32 cellular contexts compared by ENCODE assay signal in the genomic region with DNA sequence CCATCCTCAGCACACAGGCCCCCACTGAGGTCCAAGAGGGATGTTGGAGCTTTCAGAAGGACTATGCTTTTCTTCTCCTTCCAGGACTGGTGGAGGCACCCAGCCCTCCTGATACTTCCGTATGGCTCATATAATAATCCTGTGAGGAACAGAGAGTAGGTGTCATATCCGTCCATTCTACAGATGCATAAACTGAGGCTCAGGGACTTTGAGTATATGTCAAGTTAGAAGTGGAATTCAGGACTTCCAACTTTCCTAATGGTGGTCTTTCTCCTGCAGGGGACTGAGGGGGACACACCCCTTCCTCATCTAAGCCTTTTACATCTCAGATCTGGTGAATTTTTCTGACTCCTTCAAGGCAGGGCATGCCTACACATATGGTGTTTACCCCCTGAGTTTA.
"Had no signal": no experiment of that assay in that cellular context is flagged by ENCODE, and none has a peak within 500 bp of the region (broad histone marks: within the 10 kb centered on the region; RNA-seq: fewer than 3 reads in every experiment).

No MANE protein-coding gene starts in this region.

- H3K9me3 ChIP-seq: adrenal gland, ascending aorta, body of pancreas, breast epithelium had no signal

- H3K4me3 ChIP-seq: adrenal gland, ascending aorta, body of pancreas, breast epithelium, cardiac muscle cell had no signal

- H3K27ac ChIP-seq: adrenal gland, ascending aorta, body of pancreas, brain microvascular endothelial cell, breast epithelium, cardiac muscle cell had no signal

- ATAC-seq: activated naive CD4-positive, alpha-beta T cell treated with anti-CD3 and anti-CD28 coated beads, Interleukin-2, amount 50 U/mL, for 72 hours; activated naive CD8-positive, alpha-beta T cell treated with anti-CD3 and anti-CD28 coated beads, Interleukin-2, amount 50 U/mL, for 24 hours; activated T-cell treated with anti-CD3 and anti-CD28 coated beads, Interleukin-2, amount 50 U/mL, for 4 hours; activated T-cell treated with anti-CD3 and anti-CD28 coated beads, Interleukin-2, amount 50 U/mL, for 72 hours; activated T-helper 17 cell treated with anti-CD3 and anti-CD28 coated beads, Interleukin-2, amount 50 U/mL, for 72 hours; body of pancreas had no signal

- FAIRE-seq: astrocyte, bronchial epithelial cell had no signal

- H3K27me3 ChIP-seq: adrenal gland, ascending aorta, body of pancreas, breast epithelium, cardiac muscle cell had no signal

- DNase-seq: activated effector memory CD4-positive, alpha-beta T cell treated with anti-CD3 and anti-CD28 coated beads, Interleukin-2, amount 50 U/mL, for 16 hours; activated effector memory CD4-positive, alpha-beta T cell treated with Interleukin-2 at 50 U/mL for 16 hours; activated gamma-delta T cell; activated gamma-delta T cell treated with Interleukin-2 at 50 U/mL for 16 hours; activated naive CD4-positive, alpha-beta T cell; activated naive CD4-positive, alpha-beta T cell treated with anti-CD3 and anti-CD28 coated beads for 36 hours; activated naive CD4-positive, alpha-beta T cell treated with anti-CD3 and anti-CD28 coated beads, Interleukin-2, amount 10 ng/mL, durations not matched to agents 7 days and 5 days; activated naive CD4-positive, alpha-beta T cell treated with anti-CD3 and anti-CD28 coated beads, Interleukin-2, amount 50 U/mL, for 16 hours; activated naive CD4-positive, alpha-beta T cell treated with Interleukin-2 at 50 U/mL for 16 hours; activated naive CD8-positive, alpha-beta T cell treated with anti-CD3 and anti-CD28 coated beads for 36 hours; activated naive CD8-positive, alpha-beta T cell treated with anti-CD3 and anti-CD28 coated beads, Interleukin-2, amount 10 ng/mL, durations not matched to agents 7 days and 5 days; activated naive CD8-positive, alpha-beta T cell treated with anti-CD3 and anti-CD28 coated beads, Interleukin-2, amount 50 U/mL, for 24 hours; activated T-cell treated with anti-CD3 and anti-CD28 coated beads, Interleukin-2, amount 50 U/mL, for 1 hour; activated T-cell treated with anti-CD3 and anti-CD28 coated beads, Interleukin-2, amount 50 U/mL, for 24 hours; activated T-cell treated with anti-CD3 and anti-CD28 coated beads, Interleukin-2, amount 50 U/mL, for 4 hours; activated T-cell treated with anti-CD3 and anti-CD28 coated beads, Interleukin-2, amount 50 U/mL, for 48 hours; activated T-cell treated with anti-CD3 and anti-CD28 coated beads, Interleukin-2, amount 50 U/mL, for 72 hours; adrenal gland; amniotic stem cell; amygdala; anterior cingulate cortex; body of pancreas; brain microvascular endothelial cell; central memory CD4-positive, alpha-beta T cell; cerebellar nuclear complex had no signal

- H3K4me1 ChIP-seq: adrenal gland, ascending aorta, body of pancreas, breast epithelium had no signal

- H3K36me3 ChIP-seq: adrenal gland, ascending aorta, brain microvascular endothelial cell, breast epithelium, cardiac muscle cell had no signal
